Comparison of ENCODE assay signal across 14 cellular contexts in the genomic region with DNA sequence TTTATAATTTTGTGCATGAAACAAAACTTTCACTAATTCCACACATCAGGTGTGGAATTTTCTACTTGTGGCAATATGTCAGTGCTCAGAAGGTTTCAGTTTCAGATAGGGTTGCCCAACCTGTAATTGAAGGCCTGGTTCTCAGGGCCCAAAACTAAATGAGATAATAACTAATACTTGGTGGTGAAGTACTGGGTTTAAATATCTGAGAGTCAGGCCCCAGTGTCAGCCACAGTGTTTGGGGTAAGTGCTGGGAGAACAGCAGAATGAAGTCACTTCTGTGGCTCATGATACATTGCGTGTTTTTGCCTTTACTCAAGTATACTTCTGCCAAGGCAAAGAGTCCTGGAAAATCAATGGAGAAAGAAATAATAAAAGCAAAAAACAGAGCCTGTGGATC. TPM values are rescaled to one million over a fixed set of nuclear protein-coding genes. Genes with fewer than 3 reads are reported as not detected.
DNase-seq lines count a peak whose midpoint lies in the region; ATAC-seq and TF ChIP-seq lines count a peak whose summit lies in the region.
"Had no signal": no experiment of that assay in that cellular context is flagged by ENCODE, and none has a peak within 500 bp of the region (broad histone marks: within the 10 kb centered on the region; RNA-seq: fewer than 3 reads in every experiment).

No MANE protein-coding gene starts in this region.

- peaks cover 37% of the 10 kb centered on the region for H3K36me3 Mint-ChIP-seq in activated naive CD8-positive, alpha-beta T cell treated with anti-CD3 and anti-CD28 coated beads, Interleukin-2, amount 10 ng/mL, durations not matched to agents 7 days and 5 days
- H3K36me3 Mint-ChIP-seq in natural killer cell treated with Interleukin-12 subunit alpha and Interleukin-12 subunit beta and Interleukin-15 and Interleukin-18, amount 100 ng/mL, for 72 hours: peaks cover 34% of the 10 kb centered on the region

- no peak overlapping the region for H3K27ac Mint-ChIP-seq in activated naive CD8-positive, alpha-beta T cell treated with anti-CD3 and anti-CD28 coated beads, Interleukin-2, amount 10 ng/mL, durations not matched to agents 7 days and 5 days
- H3K27ac Mint-ChIP-seq in natural killer cell treated with Interleukin-12 subunit alpha and Interleukin-12 subunit beta and Interleukin-15 and Interleukin-18, amount 100 ng/mL, for 72 hours: peak overlapping the region; percentile 65 to 81

- no peaks in the 10 kb centered on the region for H3K27me3 Mint-ChIP-seq in activated naive CD8-positive, alpha-beta T cell treated with anti-CD3 and anti-CD28 coated beads, Interleukin-2, amount 10 ng/mL, durations not matched to agents 7 days and 5 days
- H3K27me3 Mint-ChIP-seq in natural killer cell treated with Interleukin-12 subunit alpha and Interleukin-12 subunit beta and Interleukin-15 and Interleukin-18, amount 100 ng/mL, for 72 hours: no peaks in the 10 kb centered on the region

- peak overlapping the region; percentile 4 to 48 (median 25); a peak in 14 of 22 replicates for H3K9ac ChIP-seq in BLaER1 treated with 17β-estradiol and CSF1 and Interleukin-3, amounts not matched to agents 10 nM and 100 nM

- TF ChIP-seq CTCF in HL-60 (IDR thresholded peaks at IDR 0.05; ENCODE audit: insufficient read depth, low read length): no peak

- peak overlapping the region; percentile 11 for H3K4me3 Mint-ChIP-seq in activated naive CD8-positive, alpha-beta T cell treated with anti-CD3 and anti-CD28 coated beads, Interleukin-2, amount 10 ng/mL, durations not matched to agents 7 days and 5 days
- H3K4me3 Mint-ChIP-seq in natural killer cell treated with Interleukin-12 subunit alpha and Interleukin-12 subunit beta and Interleukin-15 and Interleukin-18, amount 100 ng/mL, for 72 hours: peak overlapping the region; percentile 58

- H3K9me3 Mint-ChIP-seq in activated naive CD8-positive, alpha-beta T cell treated with anti-CD3 and anti-CD28 coated beads, Interleukin-2, amount 10 ng/mL, durations not matched to agents 7 days and 5 days: no peaks in the 10 kb centered on the region
- H3K9me3 Mint-ChIP-seq in natural killer cell treated with Interleukin-12 subunit alpha and Interleukin-12 subunit beta and Interleukin-15 and Interleukin-18, amount 100 ng/mL, for 72 hours: no peaks in the 10 kb centered on the region
- H3K9me3 Mint-ChIP-seq: nephron had no signal

- H3K4me1 Mint-ChIP-seq in activated naive CD8-positive, alpha-beta T cell treated with anti-CD3 and anti-CD28 coated beads, Interleukin-2, amount 10 ng/mL, durations not matched to agents 7 days and 5 days: peaks cover 61% of the 10 kb centered on the region
- peaks cover 59 to 67% of the 10 kb centered on the region in 2 donors for H3K4me1 Mint-ChIP-seq in natural killer cell treated with Interleukin-12 subunit alpha and Interleukin-12 subunit beta and Interleukin-15 and Interleukin-18, amount 100 ng/mL, for 72 hours (ENCODE audit: low read depth in 2 of 2)

- no peaks in the 10 kb centered on the region for H3K9me3 ChIP-seq in BLaER1 treated with 17β-estradiol and CSF1 and Interleukin-3, amounts not matched to agents 10 nM and 100 nM (replicated peaks in 1 of 11)

- intact Hi-C loops in left cardiac atrium (cut with DNase I): no loop called here

- no peak for ATAC-seq in activated naive CD8-positive, alpha-beta T cell treated with anti-CD3 and anti-CD28 coated beads, Interleukin-2, amount 10 ng/mL, durations not matched to agents 7 days and 5 days (ENCODE audit: low read depth)
- peak; percentile 44 to 66 for ATAC-seq in natural killer cell treated with Interleukin-12 subunit alpha and Interleukin-12 subunit beta and Interleukin-15 and Interleukin-18, amount 100 ng/mL, for 72 hours
- ATAC-seq in left cardiac atrium (no peak), GM18505 (IDR thresholded peaks at IDR 0.05; ENCODE audit: unreplicated experiment) (no peak), HG03521 (IDR thresholded peaks at IDR 0.05; ENCODE audit: unreplicated experiment) (no peak)

- POLR2A ChIA-PET in activated naive CD8-positive, alpha-beta T cell treated with anti-CD3 and anti-CD28 coated beads, Interleukin-2, amount 10 ng/mL, durations not matched to agents 7 days and 5 days (lab: Charles Lee): no interaction called here

- H4K20me1 ChIP-seq in BLaER1 treated with 17β-estradiol and CSF1 and Interleukin-3, amounts not matched to agents 10 nM and 100 nM: peaks cover 86 to 100% (median 100%) of the 10 kb centered on the region in 11 experiments

- H3K27ac ChIP-seq in BLaER1 treated with 17β-estradiol and CSF1 and Interleukin-3, amounts not matched to agents 10 nM and 100 nM: peak overlapping the region in 7 of 11 experiments; percentile 11 to 71 (median 36); a peak in 8 of 22 replicates
- peak overlapping the region; percentile 40 for H3K27ac ChIP-seq in HL-60 (replicated peaks)
- H3K27ac ChIP-seq: brain microvascular endothelial cell had no signal

- no peak for TF ChIP-seq POLR2A in GM18505 (IDR thresholded peaks at IDR 0.05; ENCODE audit: borderline replicate concordance, extremely low read depth, insufficient read depth, insufficient read length)

- no peaks in the 10 kb centered on the region for H3K27me3 ChIP-seq in BLaER1 treated with 17β-estradiol and CSF1 and Interleukin-3, amounts not matched to agents 10 nM and 100 nM
- no peaks in the 10 kb centered on the region for H3K27me3 ChIP-seq in HL-60 (ENCODE audit: insufficient read depth, poor library complexity, severe bottlenecking)
- H3K27me3 ChIP-seq: brain microvascular endothelial cell had no signal

- H3K4me2 ChIP-seq in BLaER1 treated with 17β-estradiol and CSF1 and Interleukin-3, amounts not matched to agents 10 nM and 100 nM: peak overlapping the region; percentile 89 to 98 (median 95)

- H3K4me3 ChIP-seq in BLaER1 treated with 17β-estradiol and CSF1 and Interleukin-3, amounts not matched to agents 10 nM and 100 nM: peak overlapping the region in 2 of 10 experiments; percentile 3 to 10; a peak in 1 of 20 replicates
- H3K4me3 ChIP-seq in HL-60 (replicated peaks; ENCODE audit: insufficient read depth, low read length): no peak overlapping the region

- H3K4me1 ChIP-seq in BLaER1 treated with 17β-estradiol and CSF1 and Interleukin-3, amounts not matched to agents 10 nM and 100 nM: peaks cover 48 to 89% (median 57%) of the 10 kb centered on the region in 10 experiments

- peaks cover 64 to 92% (median 88%) of the 10 kb centered on the region in 11 experiments for H3K36me3 ChIP-seq in BLaER1 treated with 17β-estradiol and CSF1 and Interleukin-3, amounts not matched to agents 10 nM and 100 nM

- no peak for DNase-seq in HL-60 (ENCODE audit: low read depth in 1 of 2, low spot score in 1 of 2)
- no peak for DNase-seq in activated naive CD8-positive, alpha-beta T cell treated with anti-CD3 and anti-CD28 coated beads, Interleukin-2, amount 10 ng/mL, durations not matched to agents 7 days and 5 days
- DNase-seq in natural killer cell treated with Interleukin-12 subunit alpha and Interleukin-12 subunit beta and Interleukin-15 and Interleukin-18, amount 100 ng/mL, for 72 hours (ENCODE audit: low spot score): no peak
- DNase-seq in left cardiac atrium: no peak
- DNase-seq in HT-29 (ENCODE audit: low spot score): no peak
- DNase-seq: brain microvascular endothelial cell; NCI-H2171; Right ventricle myocardium superior; stimulated activated CD4-positive, alpha-beta T cell treated with anti-CD3 and anti-CD28 coated beads, Interleukin-15, amount 100 ng/mL, for 24 hours; stimulated activated naive CD4-positive, alpha-beta T cell had no signal

RNA-seq across cellular contexts. Expression of gene SAFB, which starts 5.6 kb away (rescaled TPM):
- 100 to 1,000 TPM; 144 to 147 TPM for total RNA-seq in activated naive CD8-positive, alpha-beta T cell treated with anti-CD3 and anti-CD28 coated beads, Interleukin-2, amount 10 ng/mL, durations not matched to agents 7 days and 5 days
- 100 to 1,000 TPM; 126 to 190 TPM for total RNA-seq in natural killer cell treated with Interleukin-12 subunit alpha and Interleukin-12 subunit beta and Interleukin-15 and Interleukin-18, amount 100 ng/mL, for 72 hours
- 10 to 100 TPM; 51.7 to 63.2 TPM for total RNA-seq in left cardiac atrium
- total RNA-seq in HT-29 (2014; rRNA removed; shearing (Covaris generic)): 59.2 and 84.1 TPM in 2 replicates

RNA-seq across cellular contexts. Expression of gene SAFB2, which starts 5.9 kb away (rescaled TPM):
- total RNA-seq in activated naive CD8-positive, alpha-beta T cell treated with anti-CD3 and anti-CD28 coated beads, Interleukin-2, amount 10 ng/mL, durations not matched to agents 7 days and 5 days: 100 to 1,000 TPM; 131 to 140 TPM
- 100 to 1,000 TPM; 116 to 204 TPM for total RNA-seq in natural killer cell treated with Interleukin-12 subunit alpha and Interleukin-12 subunit beta and Interleukin-15 and Interleukin-18, amount 100 ng/mL, for 72 hours
- 10 to 100 TPM; 47.7 to 54.7 TPM for total RNA-seq in left cardiac atrium
- total RNA-seq in HT-29 (2014; rRNA removed; shearing (Covaris generic)): 37.8 and 38.1 TPM in 2 replicates

RNA-seq across cellular contexts. Expression of gene MICOS13, which starts 51.8 kb away (rescaled TPM):
- 10 to 100 TPM; 42.6 to 44.1 TPM for total RNA-seq in activated naive CD8-positive, alpha-beta T cell treated with anti-CD3 and anti-CD28 coated beads, Interleukin-2, amount 10 ng/mL, durations not matched to agents 7 days and 5 days
- total RNA-seq in natural killer cell treated with Interleukin-12 subunit alpha and Interleukin-12 subunit beta and Interleukin-15 and Interleukin-18, amount 100 ng/mL, for 72 hours: 10 to 100 TPM; 40.7 to 41.4 TPM
- 100 to 1,000 TPM; 127 to 142 TPM for total RNA-seq in left cardiac atrium
- total RNA-seq in HT-29 (2014; rRNA removed; shearing (Covaris generic)): 222 and 223 TPM in 2 replicates

RNA-seq across cellular contexts. Expression of gene HSD11B1L, which starts 52.4 kb away (rescaled TPM):
- total RNA-seq in activated naive CD8-positive, alpha-beta T cell treated with anti-CD3 and anti-CD28 coated beads, Interleukin-2, amount 10 ng/mL, durations not matched to agents 7 days and 5 days: 1 to 10 TPM; 2.2 to 4.1 TPM
- 1 to 10 TPM; 1.8 to 3.6 TPM for total RNA-seq in natural killer cell treated with Interleukin-12 subunit alpha and Interleukin-12 subunit beta and Interleukin-15 and Interleukin-18, amount 100 ng/mL, for 72 hours
- 1 to 10 TPM; 4.0 to 4.4 TPM for total RNA-seq in left cardiac atrium
- 2.1 and 4.1 TPM in 2 replicates for total RNA-seq in HT-29 (2014; rRNA removed; shearing (Covaris generic))

Comparison
In these comparisons a context has a peak if more than half of its experiments do, and no peak if none do; other contexts are left out.
1. ATAC-seq: peak in natural killer cell treated with Interleukin-12 subunit alpha and Interleukin-12 subunit beta and Interleukin-15 and Interleukin-18, amount 100 ng/mL, for 72 hours (2 of 2); none in activated naive CD8-positive, alpha-beta T cell treated with anti-CD3 and anti-CD28 coated beads, Interleukin-2, amount 10 ng/mL, durations not matched to agents 7 days and 5 days (single experiment), left cardiac atrium (0 of 2), GM18505 (single experiment) and HG03521 (single experiment).